2 cellular contexts compared by ENCODE assay signal in the genomic region with DNA sequence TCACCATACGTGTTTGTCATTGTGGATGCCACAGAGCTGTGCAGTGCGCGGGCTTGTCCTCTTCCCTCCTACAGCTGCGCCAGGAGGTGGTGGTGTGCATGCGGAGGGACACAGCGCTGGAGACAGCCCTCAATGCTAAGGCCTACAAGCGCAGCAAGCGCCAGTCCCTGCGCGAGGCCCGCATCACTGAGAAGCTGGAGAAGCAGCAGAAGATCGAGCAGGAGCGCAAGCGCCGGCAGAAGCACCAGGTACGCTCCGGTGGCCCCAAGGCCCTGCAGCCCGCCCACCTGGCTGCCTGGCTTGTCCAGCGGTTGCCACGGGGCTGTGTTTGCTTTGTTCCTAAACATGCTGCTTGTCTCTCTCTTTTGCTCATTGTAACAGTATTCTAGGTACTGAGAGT.
TF ChIP-seq lines count a peak whose summit lies in the region.

No MANE protein-coding gene starts in this region.

TF ChIP-seq in GM23338, 12 proteins besides CTCF, POLR2A, EP300 and RAD21 (continued from another document):
- TF ChIP-seq EZH2 (IDR thresholded peaks at IDR 0.05; ENCODE audit: low read depth, unreplicated experiment) = no peak
- no peak for TF ChIP-seq EZH2phosphoT487 (IDR thresholded peaks at IDR 0.05; ENCODE audit: unreplicated experiment)
- no peak for TF ChIP-seq STAT1 (IDR thresholded peaks at IDR 0.05; ENCODE audit: unreplicated experiment)
- TF ChIP-seq, protein P1, sequence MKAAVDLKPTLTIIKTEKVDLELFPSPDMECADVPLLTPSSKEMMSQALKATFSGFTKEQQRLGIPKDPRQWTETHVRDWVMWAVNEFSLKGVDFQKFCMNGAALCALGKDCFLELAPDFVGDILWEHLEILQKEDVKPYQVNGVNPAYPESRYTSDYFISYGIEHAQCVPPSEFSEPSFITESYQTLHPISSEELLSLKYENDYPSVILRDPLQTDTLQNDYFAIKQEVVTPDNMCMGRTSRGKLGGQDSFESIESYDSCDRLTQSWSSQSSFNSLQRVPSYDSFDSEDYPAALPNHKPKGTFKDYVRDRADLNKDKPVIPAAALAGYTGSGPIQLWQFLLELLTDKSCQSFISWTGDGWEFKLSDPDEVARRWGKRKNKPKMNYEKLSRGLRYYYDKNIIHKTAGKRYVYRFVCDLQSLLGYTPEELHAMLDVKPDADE (IDR thresholded peaks at IDR 0.05) = no peak
- no peak for TF ChIP-seq ZNF331 (CRISPR knock-in tag; IDR thresholded peaks at IDR 0.05; ENCODE audit: low read depth)

TF ChIP-seq in K562, 482 proteins besides CTCF, POLR2A, EP300 and RAD21 (continued from another document):
- TF ChIP-seq, protein P2, sequence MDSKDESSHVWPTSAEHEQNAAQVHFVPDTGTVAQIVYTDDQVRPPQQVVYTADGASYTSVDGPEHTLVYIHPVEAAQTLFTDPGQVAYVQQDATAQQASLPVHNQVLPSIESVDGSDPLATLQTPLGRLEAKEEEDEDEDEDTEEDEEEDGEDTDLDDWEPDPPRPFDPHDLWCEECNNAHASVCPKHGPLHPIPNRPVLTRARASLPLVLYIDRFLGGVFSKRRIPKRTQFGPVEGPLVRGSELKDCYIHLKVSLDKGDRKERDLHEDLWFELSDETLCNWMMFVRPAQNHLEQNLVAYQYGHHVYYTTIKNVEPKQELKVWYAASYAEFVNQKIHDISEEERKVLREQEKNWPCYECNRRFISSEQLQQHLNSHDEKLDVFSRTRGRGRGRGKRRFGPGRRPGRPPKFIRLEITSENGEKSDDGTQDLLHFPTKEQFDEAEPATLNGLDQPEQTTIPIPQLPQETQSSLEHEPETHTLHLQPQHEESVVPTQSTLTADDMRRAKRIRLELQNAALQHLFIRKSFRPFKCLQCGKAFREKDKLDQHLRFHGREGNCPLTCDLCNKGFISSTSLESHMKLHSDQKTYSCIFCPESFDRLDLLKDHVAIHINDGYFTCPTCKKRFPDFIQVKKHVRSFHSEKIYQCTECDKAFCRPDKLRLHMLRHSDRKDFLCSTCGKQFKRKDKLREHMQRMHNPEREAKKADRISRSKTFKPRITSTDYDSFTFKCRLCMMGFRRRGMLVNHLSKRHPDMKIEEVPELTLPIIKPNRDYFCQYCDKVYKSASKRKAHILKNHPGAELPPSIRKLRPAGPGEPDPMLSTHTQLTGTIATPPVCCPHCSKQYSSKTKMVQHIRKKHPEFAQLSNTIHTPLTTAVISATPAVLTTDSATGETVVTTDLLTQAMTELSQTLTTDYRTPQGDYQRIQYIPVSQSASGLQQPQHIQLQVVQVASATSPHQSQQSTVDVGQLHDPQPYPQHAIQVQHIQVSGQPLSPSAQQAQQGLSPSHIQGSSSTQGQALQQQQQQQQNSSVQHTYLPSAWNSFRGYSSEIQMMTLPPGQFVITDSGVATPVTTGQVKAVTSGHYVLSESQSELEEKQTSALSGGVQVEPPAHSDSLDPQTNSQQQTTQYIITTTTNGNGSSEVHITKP (IDR thresholded peaks at IDR 0.05; ENCODE audit: partially characterized antibody) = no peak
- TF ChIP-seq, protein P3, sequence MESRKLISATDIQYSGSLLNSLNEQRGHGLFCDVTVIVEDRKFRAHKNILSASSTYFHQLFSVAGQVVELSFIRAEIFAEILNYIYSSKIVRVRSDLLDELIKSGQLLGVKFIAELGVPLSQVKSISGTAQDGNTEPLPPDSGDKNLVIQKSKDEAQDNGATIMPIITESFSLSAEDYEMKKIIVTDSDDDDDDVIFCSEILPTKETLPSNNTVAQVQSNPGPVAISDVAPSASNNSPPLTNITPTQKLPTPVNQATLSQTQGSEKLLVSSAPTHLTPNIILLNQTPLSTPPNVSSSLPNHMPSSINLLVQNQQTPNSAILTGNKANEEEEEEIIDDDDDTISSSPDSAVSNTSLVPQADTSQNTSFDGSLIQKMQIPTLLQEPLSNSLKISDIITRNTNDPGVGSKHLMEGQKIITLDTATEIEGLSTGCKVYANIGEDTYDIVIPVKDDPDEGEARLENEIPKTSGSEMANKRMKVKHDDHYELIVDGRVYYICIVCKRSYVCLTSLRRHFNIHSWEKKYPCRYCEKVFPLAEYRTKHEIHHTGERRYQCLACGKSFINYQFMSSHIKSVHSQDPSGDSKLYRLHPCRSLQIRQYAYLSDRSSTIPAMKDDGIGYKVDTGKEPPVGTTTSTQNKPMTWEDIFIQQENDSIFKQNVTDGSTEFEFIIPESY (CRISPR knock-in tag; IDR thresholded peaks at IDR 0.05) = peak; percentile 84
